8 cellular contexts compared by ENCODE assay signal in genomic region chr14:32202941-32203882, GRCh38.
DNase-seq lines count a peak whose midpoint lies in the region; FAIRE-seq and TF ChIP-seq lines count a peak whose summit lies in the region.

RNU6-8 (minus strand) TSS chr14:32203269.

- no peaks in the 10 kb centered on the region for H3K36me3 ChIP-seq in neuron (ENCODE audit: insufficient read depth, low read length)

- no peak for TF ChIP-seq CTCF in LNCaP clone FGC (IDR thresholded peaks at IDR 0.05; ENCODE audit: control insufficient read depth, extremely low read depth, insufficient read depth)

- H2AFZ ChIP-seq in neuron (ENCODE audit: low read depth, low read length), result peak within 1 kb of the TSS; percentile 98

- no peaks in the 10 kb centered on the region for H3K9me3 ChIP-seq in neuron (ENCODE audit: low read length)

- TF ChIP-seq POLR2A in H54 (IDR thresholded peaks at IDR 0.05; ENCODE audit: low read depth, low read length), result no peak

- peak within 1 kb of the TSS; percentile 72 for H3K4me3 ChIP-seq in LNCaP clone FGC (ENCODE audit: low read depth, low read length)
- peak within 1 kb of the TSS; percentile 77 for H3K4me3 ChIP-seq in neuron (ENCODE audit: low read length)

- FAIRE-seq in H54 (lab: Jason Lieb, UNC), result peak; percentile 91

- peaks cover 4% of the 10 kb centered on the region for H3K27me3 ChIP-seq in neuron (ENCODE audit: insufficient read depth, low read length)

- peak; percentile 93 for DNase-seq in ELF-1 (ENCODE audit: low read depth, low spot score)
- DNase-seq in H54 (ENCODE audit: insufficient read length, low spot score), result peak; percentile 57
- DNase-seq in LNCaP clone FGC (ENCODE audit: low read depth), result peak; percentile 63
- DNase-seq in SHP77 (lab: John Stamatoyannopoulos, UW), result peak; percentile 94 to 97
- DNase-seq in activated gamma-delta T cell treated with anti-CD3 and anti-CD28 coated beads, Interleukin-2, amount 50 U/mL, for 16 hours (ENCODE audit: low read depth), result peak; percentile 73
- DNase-seq in foreskin melanocyte, result peak; percentile 74
- peak; percentile 28 for DNase-seq in stromal cell of bone marrow (ENCODE audit: low read depth)

- peaks cover 10% of the 10 kb centered on the region for H3K4me1 ChIP-seq in neuron (ENCODE audit: insufficient read depth, low read length)

Comparison
In these comparisons a context has a peak if more than half of its experiments do, and no peak if none do; other contexts are left out.
1. Peak in every context shown above with its lines: DNase-seq and H3K4me3 ChIP-seq.
2. DNase-seq: peak in every context shown above with its lines; median percentile 96 in SHP77; 93 in ELF-1; 74 in foreskin melanocyte; 73 in activated gamma-delta T cell treated with anti-CD3 and anti-CD28 coated beads, Interleukin-2, amount 50 U/mL, for 16 hours; 63 in LNCaP clone FGC; 57 in H54; 28 in stromal cell of bone marrow.